1 cellular context compared by ENCODE assay signal in genomic region chr5:62403411-62404250, GRCh38.
TF ChIP-seq lines count a peak whose summit lies in the region.

Gene DIMT1 (minus strand): TSS chr5:62403905. CDS start chr5:62403772, 133 bp downstream.

TF ChIP-seq in HepG2, 621 proteins besides CTCF, POLR2A, EP300 and RAD21 (continued from another document and continues in another):
- TF ChIP-seq ZNF343 (CRISPR knock-in tag; IDR thresholded peaks at IDR 0.05) (peak; percentile 92; the same call in 1 of the 2 replicates), REL (CRISPR knock-in tag; conservative IDR thresholded peaks at IDR 0.05) (peak; percentile 94; the same call in 1 of the 2 replicates), FOXK2 (IDR thresholded peaks at IDR 0.05) (no peak), U2AF2 (IDR thresholded peaks at IDR 0.05; ENCODE audit: low read depth, low read length) (no peak; the same call in 1 of the 2 replicates), U2AF1 (optimal IDR thresholded peaks at IDR 0.05; ENCODE audit: low read depth, low read length) (peak; percentile 81), POLR2AphosphoS2 (IDR thresholded peaks at IDR 0.05; ENCODE audit: low read depth, low read length) (no peak), ZBTB43 (CRISPR knock-in tag; conservative IDR thresholded peaks at IDR 0.05) (0 out of 2 replicates have a peak, but pooled peaks have one; percentile 8), YY1 (IDR thresholded peaks at IDR 0.05; ENCODE audit: insufficient read depth, insufficient replicate concordance, low read depth, low read length) (peak; percentile 60), SAP130 (CRISPR knock-in tag; IDR thresholded peaks at IDR 0.05; ENCODE audit: low read depth) (peak; percentile 98), TEAD2 (CRISPR knock-in tag; IDR thresholded peaks at IDR 0.05) (no peak; the same call in 1 of the 2 replicates), MYNN (CRISPR knock-in tag; IDR thresholded peaks at IDR 0.05; ENCODE audit: low read depth) (no peak; the same call in 1 of the 2 replicates), ZMYM3 (CRISPR knock-in tag; IDR thresholded peaks at IDR 0.05) (no peak), NR2F6 (IDR thresholded peaks at IDR 0.05) (no peak), NR2F6 (CRISPR knock-in tag; IDR thresholded peaks at IDR 0.05) (peak; percentile 67; the same call in 1 of the 2 replicates), ZNF569 (CRISPR knock-in tag; IDR thresholded peaks at IDR 0.05; ENCODE audit: borderline replicate concordance) (0 out of 2 replicates have a peak, but pooled peaks have one; percentile 89), ZNF557 (CRISPR knock-in tag; IDR thresholded peaks at IDR 0.05) (0 out of 2 replicates have a peak, but pooled peaks have one; percentile 21), CREM (IDR thresholded peaks at IDR 0.05) (peak; percentile 52; the same call in 1 of the 2 replicates), CREM (CRISPR knock-in tag; IDR thresholded peaks at IDR 0.05) (no peak), ZNF629 (CRISPR knock-in tag; conservative IDR thresholded peaks at IDR 0.05) (no peak), ZSCAN29 (CRISPR knock-in tag; conservative IDR thresholded peaks at IDR 0.05) (peak; percentile 65; the same call in 1 of the 2 replicates), TARDBP (CRISPR knock-in tag; IDR thresholded peaks at IDR 0.05) (peak; percentile 80), ZFP62 (CRISPR knock-in tag; IDR thresholded peaks at IDR 0.05) (no peak), RXRB (CRISPR knock-in tag; IDR thresholded peaks at IDR 0.05; ENCODE audit: borderline replicate concordance) (no peak; the same call in none of the 2 replicates), NKX3-1 (CRISPR knock-in tag; IDR thresholded peaks at IDR 0.05) (0 out of 2 replicates have a peak, but pooled peaks have one; percentile 70)
- TF ChIP-seq, protein P1, sequence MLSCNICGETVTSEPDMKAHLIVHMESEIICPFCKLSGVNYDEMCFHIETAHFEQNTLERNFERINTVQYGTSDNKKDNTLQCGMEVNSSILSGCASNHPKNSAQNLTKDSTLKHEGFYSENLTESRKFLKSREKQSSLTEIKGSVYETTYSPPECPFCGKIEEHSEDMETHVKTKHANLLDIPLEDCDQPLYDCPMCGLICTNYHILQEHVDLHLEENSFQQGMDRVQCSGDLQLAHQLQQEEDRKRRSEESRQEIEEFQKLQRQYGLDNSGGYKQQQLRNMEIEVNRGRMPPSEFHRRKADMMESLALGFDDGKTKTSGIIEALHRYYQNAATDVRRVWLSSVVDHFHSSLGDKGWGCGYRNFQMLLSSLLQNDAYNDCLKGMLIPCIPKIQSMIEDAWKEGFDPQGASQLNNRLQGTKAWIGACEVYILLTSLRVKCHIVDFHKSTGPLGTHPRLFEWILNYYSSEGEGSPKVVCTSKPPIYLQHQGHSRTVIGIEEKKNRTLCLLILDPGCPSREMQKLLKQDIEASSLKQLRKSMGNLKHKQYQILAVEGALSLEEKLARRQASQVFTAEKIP (CRISPR knock-in tag; IDR thresholded peaks at IDR 0.05; ENCODE audit: borderline replicate concordance) = no peak
- TF ChIP-seq, protein P2, sequence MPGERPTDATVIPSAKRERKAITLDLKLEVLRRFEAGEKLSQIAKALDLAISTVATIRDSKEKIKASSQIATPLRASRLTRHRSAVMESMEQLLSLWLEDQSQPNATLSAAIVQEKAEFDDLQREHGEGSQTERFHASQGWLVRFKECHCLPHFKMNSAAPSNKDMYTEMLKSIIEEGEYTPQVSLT (CRISPR knock-in tag; IDR thresholded peaks at IDR 0.05; ENCODE audit: borderline replicate concordance, low read depth) = no peak
- TF ChIP-seq, protein P3, sequence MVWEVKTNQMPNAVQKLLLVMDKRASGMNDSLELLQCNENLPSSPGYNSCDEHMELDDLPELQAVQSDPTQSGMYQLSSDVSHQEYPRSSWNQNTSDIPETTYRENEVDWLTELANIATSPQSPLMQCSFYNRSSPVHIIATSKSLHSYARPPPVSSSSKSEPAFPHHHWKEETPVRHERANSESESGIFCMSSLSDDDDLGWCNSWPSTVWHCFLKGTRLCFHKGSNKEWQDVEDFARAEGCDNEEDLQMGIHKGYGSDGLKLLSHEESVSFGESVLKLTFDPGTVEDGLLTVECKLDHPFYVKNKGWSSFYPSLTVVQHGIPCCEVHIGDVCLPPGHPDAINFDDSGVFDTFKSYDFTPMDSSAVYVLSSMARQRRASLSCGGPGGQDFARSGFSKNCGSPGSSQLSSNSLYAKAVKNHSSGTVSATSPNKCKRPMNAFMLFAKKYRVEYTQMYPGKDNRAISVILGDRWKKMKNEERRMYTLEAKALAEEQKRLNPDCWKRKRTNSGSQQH (CRISPR knock-in tag; IDR thresholded peaks at IDR 0.05; ENCODE audit: low read depth) = peak; percentile 84
- TF ChIP-seq, protein P4, sequence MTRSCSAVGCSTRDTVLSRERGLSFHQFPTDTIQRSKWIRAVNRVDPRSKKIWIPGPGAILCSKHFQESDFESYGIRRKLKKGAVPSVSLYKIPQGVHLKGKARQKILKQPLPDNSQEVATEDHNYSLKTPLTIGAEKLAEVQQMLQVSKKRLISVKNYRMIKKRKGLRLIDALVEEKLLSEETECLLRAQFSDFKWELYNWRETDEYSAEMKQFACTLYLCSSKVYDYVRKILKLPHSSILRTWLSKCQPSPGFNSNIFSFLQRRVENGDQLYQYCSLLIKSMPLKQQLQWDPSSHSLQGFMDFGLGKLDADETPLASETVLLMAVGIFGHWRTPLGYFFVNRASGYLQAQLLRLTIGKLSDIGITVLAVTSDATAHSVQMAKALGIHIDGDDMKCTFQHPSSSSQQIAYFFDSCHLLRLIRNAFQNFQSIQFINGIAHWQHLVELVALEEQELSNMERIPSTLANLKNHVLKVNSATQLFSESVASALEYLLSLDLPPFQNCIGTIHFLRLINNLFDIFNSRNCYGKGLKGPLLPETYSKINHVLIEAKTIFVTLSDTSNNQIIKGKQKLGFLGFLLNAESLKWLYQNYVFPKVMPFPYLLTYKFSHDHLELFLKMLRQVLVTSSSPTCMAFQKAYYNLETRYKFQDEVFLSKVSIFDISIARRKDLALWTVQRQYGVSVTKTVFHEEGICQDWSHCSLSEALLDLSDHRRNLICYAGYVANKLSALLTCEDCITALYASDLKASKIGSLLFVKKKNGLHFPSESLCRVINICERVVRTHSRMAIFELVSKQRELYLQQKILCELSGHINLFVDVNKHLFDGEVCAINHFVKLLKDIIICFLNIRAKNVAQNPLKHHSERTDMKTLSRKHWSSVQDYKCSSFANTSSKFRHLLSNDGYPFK (CRISPR knock-in tag; IDR thresholded peaks at IDR 0.05; ENCODE audit: borderline replicate concordance) = peak; percentile 82
- TF ChIP-seq, protein P5, sequence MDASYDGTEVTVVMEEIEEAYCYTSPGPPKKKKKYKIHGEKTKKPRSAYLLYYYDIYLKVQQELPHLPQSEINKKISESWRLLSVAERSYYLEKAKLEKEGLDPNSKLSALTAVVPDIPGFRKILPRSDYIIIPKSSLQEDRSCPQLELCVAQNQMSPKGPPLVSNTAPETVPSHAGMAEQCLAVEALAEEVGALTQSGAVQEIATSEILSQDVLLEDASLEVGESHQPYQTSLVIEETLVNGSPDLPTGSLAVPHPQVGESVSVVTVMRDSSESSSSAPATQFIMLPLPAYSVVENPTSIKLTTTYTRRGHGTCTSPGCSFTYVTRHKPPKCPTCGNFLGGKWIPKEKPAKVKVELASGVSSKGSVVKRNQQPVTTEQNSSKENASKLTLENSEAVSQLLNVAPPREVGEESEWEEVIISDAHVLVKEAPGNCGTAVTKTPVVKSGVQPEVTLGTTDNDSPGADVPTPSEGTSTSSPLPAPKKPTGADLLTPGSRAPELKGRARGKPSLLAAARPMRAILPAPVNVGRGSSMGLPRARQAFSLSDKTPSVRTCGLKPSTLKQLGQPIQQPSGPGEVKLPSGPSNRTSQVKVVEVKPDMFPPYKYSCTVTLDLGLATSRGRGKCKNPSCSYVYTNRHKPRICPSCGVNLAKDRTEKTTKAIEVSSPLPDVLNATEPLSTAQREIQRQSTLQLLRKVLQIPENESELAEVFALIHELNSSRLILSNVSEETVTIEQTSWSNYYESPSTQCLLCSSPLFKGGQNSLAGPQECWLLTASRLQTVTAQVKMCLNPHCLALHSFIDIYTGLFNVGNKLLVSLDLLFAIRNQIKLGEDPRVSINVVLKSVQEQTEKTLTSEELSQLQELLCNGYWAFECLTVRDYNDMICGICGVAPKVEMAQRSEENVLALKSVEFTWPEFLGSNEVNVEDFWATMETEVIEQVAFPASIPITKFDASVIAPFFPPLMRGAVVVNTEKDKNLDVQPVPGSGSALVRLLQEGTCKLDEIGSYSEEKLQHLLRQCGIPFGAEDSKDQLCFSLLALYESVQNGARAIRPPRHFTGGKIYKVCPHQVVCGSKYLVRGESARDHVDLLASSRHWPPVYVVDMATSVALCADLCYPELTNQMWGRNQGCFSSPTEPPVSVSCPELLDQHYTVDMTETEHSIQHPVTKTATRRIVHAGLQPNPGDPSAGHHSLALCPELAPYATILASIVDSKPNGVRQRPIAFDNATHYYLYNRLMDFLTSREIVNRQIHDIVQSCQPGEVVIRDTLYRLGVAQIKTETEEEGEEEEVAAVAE (CRISPR knock-in tag; IDR thresholded peaks at IDR 0.05; ENCODE audit: borderline replicate concordance) = peak; percentile 59; the same call in 1 of the 2 replicates
- TF ChIP-seq, protein P6, sequence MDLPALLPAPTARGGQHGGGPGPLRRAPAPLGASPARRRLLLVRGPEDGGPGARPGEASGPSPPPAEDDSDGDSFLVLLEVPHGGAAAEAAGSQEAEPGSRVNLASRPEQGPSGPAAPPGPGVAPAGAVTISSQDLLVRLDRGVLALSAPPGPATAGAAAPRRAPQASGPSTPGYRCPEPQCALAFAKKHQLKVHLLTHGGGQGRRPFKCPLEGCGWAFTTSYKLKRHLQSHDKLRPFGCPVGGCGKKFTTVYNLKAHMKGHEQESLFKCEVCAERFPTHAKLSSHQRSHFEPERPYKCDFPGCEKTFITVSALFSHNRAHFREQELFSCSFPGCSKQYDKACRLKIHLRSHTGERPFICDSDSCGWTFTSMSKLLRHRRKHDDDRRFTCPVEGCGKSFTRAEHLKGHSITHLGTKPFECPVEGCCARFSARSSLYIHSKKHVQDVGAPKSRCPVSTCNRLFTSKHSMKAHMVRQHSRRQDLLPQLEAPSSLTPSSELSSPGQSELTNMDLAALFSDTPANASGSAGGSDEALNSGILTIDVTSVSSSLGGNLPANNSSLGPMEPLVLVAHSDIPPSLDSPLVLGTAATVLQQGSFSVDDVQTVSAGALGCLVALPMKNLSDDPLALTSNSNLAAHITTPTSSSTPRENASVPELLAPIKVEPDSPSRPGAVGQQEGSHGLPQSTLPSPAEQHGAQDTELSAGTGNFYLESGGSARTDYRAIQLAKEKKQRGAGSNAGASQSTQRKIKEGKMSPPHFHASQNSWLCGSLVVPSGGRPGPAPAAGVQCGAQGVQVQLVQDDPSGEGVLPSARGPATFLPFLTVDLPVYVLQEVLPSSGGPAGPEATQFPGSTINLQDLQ (CRISPR knock-in tag; IDR thresholded peaks at IDR 0.05) = 0 out of 2 replicates have a peak, but pooled peaks have one; percentile 53
- TF ChIP-seq, protein P7, sequence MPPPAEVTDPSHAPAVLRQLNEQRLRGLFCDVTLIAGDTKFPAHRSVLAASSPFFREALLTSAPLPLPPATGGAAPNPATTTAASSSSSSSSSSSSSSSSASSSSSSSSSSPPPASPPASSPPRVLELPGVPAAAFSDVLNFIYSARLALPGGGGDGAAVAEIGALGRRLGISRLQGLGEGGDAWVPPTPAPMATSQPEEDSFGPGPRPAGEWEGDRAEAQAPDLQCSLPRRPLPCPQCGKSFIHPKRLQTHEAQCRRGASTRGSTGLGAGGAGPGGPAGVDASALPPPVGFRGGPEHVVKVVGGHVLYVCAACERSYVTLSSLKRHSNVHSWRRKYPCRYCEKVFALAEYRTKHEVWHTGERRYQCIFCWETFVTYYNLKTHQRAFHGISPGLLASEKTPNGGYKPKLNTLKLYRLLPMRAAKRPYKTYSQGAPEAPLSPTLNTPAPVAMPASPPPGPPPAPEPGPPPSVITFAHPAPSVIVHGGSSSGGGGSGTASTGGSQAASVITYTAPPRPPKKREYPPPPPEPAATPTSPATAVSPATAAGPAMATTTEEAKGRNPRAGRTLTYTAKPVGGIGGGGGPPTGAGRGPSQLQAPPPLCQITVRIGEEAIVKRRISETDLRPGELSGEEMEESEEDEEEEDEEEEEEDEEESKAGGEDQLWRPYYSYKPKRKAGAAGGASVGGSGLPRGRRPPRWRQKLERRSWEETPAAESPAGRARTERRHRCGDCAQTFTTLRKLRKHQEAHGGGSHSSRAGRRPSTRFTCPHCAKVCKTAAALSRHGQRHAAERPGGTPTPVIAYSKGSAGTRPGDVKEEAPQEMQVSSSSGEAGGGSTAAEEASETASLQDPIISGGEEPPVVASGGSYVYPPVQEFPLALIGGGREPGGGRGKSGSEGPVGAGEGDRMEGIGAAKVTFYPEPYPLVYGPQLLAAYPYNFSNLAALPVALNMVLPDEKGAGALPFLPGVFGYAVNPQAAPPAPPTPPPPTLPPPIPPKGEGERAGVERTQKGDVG (CRISPR knock-in tag; IDR thresholded peaks at IDR 0.05; ENCODE audit: borderline replicate concordance) = peak; percentile 65; the same call in 1 of the 2 replicates
